ENCODE assay signal across 23 cellular contexts in the genomic region with DNA sequence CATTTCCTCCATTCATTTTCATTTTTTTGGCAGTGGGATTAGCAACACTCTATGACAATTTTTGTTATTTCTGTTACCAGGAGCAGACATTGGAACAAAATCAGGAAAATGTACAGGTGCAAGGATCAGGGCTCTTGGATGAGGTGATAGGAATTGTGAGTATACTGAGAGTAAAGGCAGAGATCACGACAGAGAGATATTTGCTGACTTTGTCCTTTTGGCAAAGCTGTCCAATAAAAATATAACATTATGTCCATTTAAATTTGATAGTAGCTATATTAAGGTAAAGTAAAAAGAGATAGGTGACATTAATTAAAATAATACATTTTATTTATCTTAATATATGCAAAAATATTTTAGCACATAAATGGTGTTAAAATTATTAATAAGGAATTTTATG.
"Had no signal": no experiment of that assay in that cellular context is flagged by ENCODE, and none has a peak within 500 bp of the region (broad histone marks: within the 10 kb centered on the region; RNA-seq: fewer than 3 reads in every experiment).

No MANE protein-coding gene starts in this region.

- DNase-seq: dermis blood vessel endothelial cell; dorsolateral prefrontal cortex; effector CD4-positive, alpha-beta T cell; effector memory CD4-positive, alpha-beta T cell; erythroblast; foreskin keratinocyte; heart left ventricle; hypothalamus; immature natural killer cell; islet precursor cell; left cardiac atrium; left lung; left ventricle myocardium superior; lower lobe of right lung; mucosa of descending colon; naive B cell had no signal

- H3K4me1 Mint-ChIP-seq: immature natural killer cell, naive B cell had no signal

- H3K4me3 ChIP-seq: coronary artery, dorsolateral prefrontal cortex, esophagus muscularis mucosa, gastroesophageal sphincter, heart left ventricle, hepatocyte, left lung, lower lobe of right lung, mucosa of descending colon had no signal

- FAIRE-seq: frontal cortex had no signal

- H3K36me3 ChIP-seq: esophagus muscularis mucosa, gastroesophageal sphincter, heart left ventricle, left lung, lower lobe of right lung had no signal

- H2AFZ ChIP-seq: hepatocyte had no signal

- H3K36me3 Mint-ChIP-seq: immature natural killer cell, mesothelial cell of epicardium, naive B cell had no signal

- H3K79me2 ChIP-seq: hepatocyte had no signal

- ATAC-seq: foreskin keratinocyte, gastroesophageal sphincter, heart left ventricle, left cardiac atrium, left lung, left ventricle myocardium superior, lower lobe of right lung, mucosa of descending colon had no signal

- H3K9me3 ChIP-seq: esophagus muscularis mucosa, gastroesophageal sphincter, left lung, lower lobe of right lung had no signal

- H3K27ac Mint-ChIP-seq: immature natural killer cell, mesothelial cell of epicardium, naive B cell had no signal

- H3K27me3 Mint-ChIP-seq: naive B cell had no signal

- H3K4me1 ChIP-seq: foreskin keratinocyte, gastroesophageal sphincter, left lung, lower lobe of right lung had no signal

- H3K27ac ChIP-seq: coronary artery, dorsolateral prefrontal cortex, epithelial cell of prostate, esophagus muscularis mucosa, foreskin keratinocyte, gastroesophageal sphincter, heart left ventricle, hepatocyte, left lung, lower lobe of right lung had no signal

- H3K4me2 ChIP-seq: hepatocyte had no signal

- H3K4me3 Mint-ChIP-seq: immature natural killer cell, mesothelial cell of epicardium, naive B cell had no signal

- H3K27me3 ChIP-seq: dorsolateral prefrontal cortex, esophagus muscularis mucosa, foreskin keratinocyte, gastroesophageal sphincter, heart left ventricle, hepatocyte, left lung had no signal
